ENCODE assay signal across 8 cellular contexts in genomic region chr22:50191041-50191740, GRCh38. TPM values are rescaled to one million over a fixed set of nuclear protein-coding genes. Genes with fewer than 3 reads are reported as not detected.
DNase-seq lines count a peak whose midpoint lies in the region; ATAC-seq and TF ChIP-seq lines count a peak whose summit lies in the region.

No MANE protein-coding gene starts in this region.

- in situ Hi-C loops in astrocyte of the cerebellum (cut with HindIII; ENCODE audit: low sequenced_read_pairs) = no loop called here

- H3K27ac ChIP-seq in HCT116 (ENCODE audit: low read depth, low read length) (peak overlapping the region; percentile 75), mesenchymal stem cell (ENCODE audit: low read length, poor library complexity, severe bottlenecking) (peak overlapping the region; percentile 90)

- POLR2A ChIA-PET in HCT116 (lab: Charles Lee) = interaction anchor here (0.5 kb wide), 1 partner anchor 18 kb away, joined by 4 read pairs; no protein-coding TSS in a partner anchor

- BruUV-seq in HCT116 (replicated peaks; lab: Mats Ljungman, UMichigan) = no TSS peak

- H3K4me3 ChIP-seq in HCT116 (replicated peaks in 1 of 2; ENCODE audit: low read depth in 1 of 2, low read length in 2 of 2) (peak overlapping the region; percentile 57 to 66), astrocyte of the cerebellum (ENCODE audit: low read depth, low read length) (peak overlapping the region; percentile 31), mesenchymal stem cell (ENCODE audit: insufficient read depth in 1 of 2, low read depth in 1 of 2, low read length in 2 of 2) (peak overlapping the region; percentile 55 to 76)

- TF ChIP-seq CTCF in HCT116 (IDR thresholded peaks at IDR 0.05 in 2 of 3, conservative IDR thresholded peaks at IDR 0.05 in 1 of 3; ENCODE audit: borderline replicate concordance in 1 of 3, insufficient read depth in 1 of 3, low read depth in 2 of 3, low read length in 2 of 3) (no peak), astrocyte of the cerebellum (IDR thresholded peaks at IDR 0.05; ENCODE audit: low read depth, low read length, missing control alignments) (no peak)

- H2AK5ac ChIP-seq in mesenchymal stem cell (ENCODE audit: low read length, severe bottlenecking) = peak overlapping the region; percentile 15

- ATAC-seq in HCT116 = no peak; the same call in 1 of the 2 replicates
- peak; percentile 76 for ATAC-seq in stimulated activated memory B cell treated with anti-CD40 and anti-IgM and Interleukin-4, amounts not matched to agents 10 μg/mL and 1 μg/mL and 100 μg/mL, for 72 hours
- no peak for ATAC-seq in GM21390 (IDR thresholded peaks at IDR 0.05; ENCODE audit: unreplicated experiment)
- no peak for ATAC-seq in HG02884 (IDR thresholded peaks at IDR 0.05; ENCODE audit: unreplicated experiment)

- H4K20me1 ChIP-seq in HCT116 (ENCODE audit: insufficient read depth) = peaks cover 6% of the 10 kb centered on the region; the same call in 1 of the 2 replicates

- WGBS in mesenchymal stem cell = 68% methylated on average over 17 of the region's 17 CpGs

- peak overlapping the region; percentile 37 for H2BK120ac ChIP-seq in mesenchymal stem cell (ENCODE audit: low read depth, low read length)

- H3K9ac ChIP-seq in HCT116 (ENCODE audit: low read length) = peak overlapping the region; percentile 79
- H3K9ac ChIP-seq in mesenchymal stem cell (ENCODE audit: low read length) = peak overlapping the region; percentile 78

- peak overlapping the region; percentile 92 for H3K4me2 ChIP-seq in HCT116 (ENCODE audit: low read length)
- peak overlapping the region; percentile 84 for H3K4me2 ChIP-seq in mesenchymal stem cell (ENCODE audit: low read length, poor library complexity, severe bottlenecking)

- peak overlapping the region in 1 of 2 experiments; percentile 56 for H2BK12ac ChIP-seq in mesenchymal stem cell (ENCODE audit: low read length in 2 of 2)

- H3K9me3 ChIP-seq in HCT116 (ENCODE audit: control insufficient read depth in 1 of 2, insufficient read depth in 1 of 2, low read depth in 1 of 2, low read length in 2 of 2) = no peaks in the 10 kb centered on the region
- no peaks in the 10 kb centered on the region for H3K9me3 ChIP-seq in mesenchymal stem cell (ENCODE audit: control insufficient read depth, low read length)

- no peak overlapping the region for H3K14ac ChIP-seq in mesenchymal stem cell (ENCODE audit: low read length in 2 of 2)

- RAD21 ChIA-PET in HCT116 (lab: Charles Lee; ENCODE audit: low non-redundant PET in 1 of 2, low total read pairs in 2 of 2, uncharacterized antibody in 2 of 2, unreplicated experiment in 2 of 2) = no interaction called here

- intact Hi-C loops in HCT116 (cut with micrococcal nuclease) = no loop called here

- H3K27ac Mint-ChIP-seq in stimulated activated memory B cell treated with anti-CD40 and anti-IgM and Interleukin-4, amounts not matched to agents 10 μg/mL and 1 μg/mL and 100 μg/mL, for 72 hours = peak overlapping the region; percentile 97

- H3K36me3 Mint-ChIP-seq in stimulated activated memory B cell treated with anti-CD40 and anti-IgM and Interleukin-4, amounts not matched to agents 10 μg/mL and 1 μg/mL and 100 μg/mL, for 72 hours = peaks cover 18% of the 10 kb centered on the region

- H3K27me3 ChIP-seq in HCT116 (ENCODE audit: insufficient read depth, low read length) = no peaks in the 10 kb centered on the region
- H3K27me3 ChIP-seq in mesenchymal stem cell (ENCODE audit: control insufficient read depth in 1 of 2, insufficient read depth in 1 of 2, low read length in 2 of 2) = no peaks in the 10 kb centered on the region

- H3K4me1 Mint-ChIP-seq in stimulated activated memory B cell treated with anti-CD40 and anti-IgM and Interleukin-4, amounts not matched to agents 10 μg/mL and 1 μg/mL and 100 μg/mL, for 72 hours = peaks cover 77% of the 10 kb centered on the region

- no peak for TF ChIP-seq POLR2A in HCT116 (IDR thresholded peaks at IDR 0.05; ENCODE audit: borderline replicate concordance, extremely low read depth, insufficient read depth, insufficient read length)

- H4K91ac ChIP-seq in mesenchymal stem cell (ENCODE audit: low read length) = peak overlapping the region; percentile 95

- peak; percentile 84 to 86 for DNase-seq in AML-193 (lab: John Stamatoyannopoulos, UW)
- no peak for DNase-seq in HCT116 (ENCODE audit: low read depth, low spot score)
- DNase-seq in T-helper 2 cell = peak; percentile 50 to 97 (median 78)
- DNase-seq in astrocyte of the cerebellum (ENCODE audit: low read depth) = no peak
- DNase-seq in mesenchymal stem cell = no peak

- H3K23ac ChIP-seq in mesenchymal stem cell (ENCODE audit: low read length in 2 of 2) = peak overlapping the region in 1 of 2 experiments; percentile 39

- H3K36me3 ChIP-seq in HCT116 (ENCODE audit: control insufficient read depth in 1 of 2, insufficient read depth in 2 of 2, low read length in 2 of 2) (peaks cover 2 to 14% of the 10 kb centered on the region in 2 experiments; a peak in 3 of 4 replicates), mesenchymal stem cell (ENCODE audit: control insufficient read depth in 1 of 2, insufficient read depth in 2 of 2, low read depth in 1 of 2, low read length in 2 of 2) (peaks cover 23 to 51% of the 10 kb centered on the region in 2 experiments)

- H2AFZ ChIP-seq in HCT116 (ENCODE audit: low read depth, low read length, poor library complexity, severe bottlenecking) (no peak overlapping the region), mesenchymal stem cell (ENCODE audit: low read depth, low read length) (no peak overlapping the region)

- H4K8ac ChIP-seq in mesenchymal stem cell (ENCODE audit: low read length) = peak overlapping the region; percentile 54

- H2BK5ac ChIP-seq in mesenchymal stem cell (ENCODE audit: low read depth, low read length, poor library complexity, severe bottlenecking) = no peak overlapping the region

- H3K4me1 ChIP-seq in HCT116 (ENCODE audit: control insufficient read depth in 1 of 2, insufficient read depth in 2 of 2, low read length in 2 of 2) = peaks cover 20 to 40% of the 10 kb centered on the region in 2 experiments
- peaks cover 49% of the 10 kb centered on the region for H3K4me1 ChIP-seq in mesenchymal stem cell (ENCODE audit: control insufficient read depth, insufficient read depth, low read depth, low read length)

- peaks cover 82% of the 10 kb centered on the region for H3K79me2 ChIP-seq in HCT116 (ENCODE audit: insufficient read depth, low read length)

- H3K79me1 ChIP-seq in mesenchymal stem cell (replicated peaks; ENCODE audit: low read length, poor library complexity, severe bottlenecking) = peaks cover 41% of the 10 kb centered on the region

- H3K27me3 Mint-ChIP-seq in stimulated activated memory B cell treated with anti-CD40 and anti-IgM and Interleukin-4, amounts not matched to agents 10 μg/mL and 1 μg/mL and 100 μg/mL, for 72 hours = no peaks in the 10 kb centered on the region

- peak overlapping the region; percentile 13 for H2BK15ac ChIP-seq in mesenchymal stem cell (ENCODE audit: low read depth, poor library complexity, severe bottlenecking)

- H3K4me3 Mint-ChIP-seq in stimulated activated memory B cell treated with anti-CD40 and anti-IgM and Interleukin-4, amounts not matched to agents 10 μg/mL and 1 μg/mL and 100 μg/mL, for 72 hours = peak overlapping the region; percentile 87

- CTCF ChIA-PET in HCT116 (lab: Charles Lee) = interaction anchor here (0.6 to 1.3 kb wide), 2 partner anchors 8 to 34 kb away, joined by 3 to 4 read pairs; no protein-coding TSS in a partner anchor

- no peak for TF ChIP-seq RAD21 in HCT116 (IDR thresholded peaks at IDR 0.05; ENCODE audit: low read depth)

- H3K9me3 Mint-ChIP-seq in stimulated activated memory B cell treated with anti-CD40 and anti-IgM and Interleukin-4, amounts not matched to agents 10 μg/mL and 1 μg/mL and 100 μg/mL, for 72 hours = no peaks in the 10 kb centered on the region

- H3K9me2 ChIP-seq in HCT116 (ENCODE audit: insufficient read depth) = no peaks in the 10 kb centered on the region

- peak overlapping the region; percentile 87 to 97 for H3K18ac ChIP-seq in mesenchymal stem cell (ENCODE audit: low read depth in 1 of 2, low read length in 2 of 2)

- H3K4ac ChIP-seq in mesenchymal stem cell (ENCODE audit: low read depth in 1 of 2, low read length in 2 of 2) = peak overlapping the region; percentile 88 to 91

TF ChIP-seq in HCT116, 20 proteins besides CTCF, POLR2A, EP300 and RAD21 (continues in another document):
- TF ChIP-seq POLR2AphosphoS5 (IDR thresholded peaks at IDR 0.05; ENCODE audit: low read depth, low read length) (no peak), FOSL1 (IDR thresholded peaks at IDR 0.05; ENCODE audit: low read depth) (no peak)

RNA-seq across cellular contexts. Expression of gene TRABD, which starts 5.5 kb away (rescaled TPM):
- 90.3 TPM for total RNA-seq in HCT116 (2021; ENCODE audit: unreplicated experiment)
- 81.3 and 109 TPM in 2 replicates for polyA plus RNA-seq in HCT116 (2012)
- 28.4 TPM for polyA plus RNA-seq in mesenchymal stem cell (2013, experiment 1 of 2)
- 27.7 TPM for polyA plus RNA-seq in mesenchymal stem cell (2013, experiment 2 of 2)

RNA-seq across cellular contexts. Expression of gene SELENOO, which starts 9.6 kb away (rescaled TPM):
- total RNA-seq in HCT116 (2021; ENCODE audit: unreplicated experiment) = 29.6 TPM
- 27.2 and 30.6 TPM in 2 replicates for polyA plus RNA-seq in HCT116 (2012)
- 13.6 TPM for polyA plus RNA-seq in mesenchymal stem cell (2013, experiment 1 of 2)
- 12.6 TPM for polyA plus RNA-seq in mesenchymal stem cell (2013, experiment 2 of 2)

RNA-seq across cellular contexts. Expression of gene PANX2, which starts 20.7 kb away (rescaled TPM):
- total RNA-seq in HCT116 (2021; ENCODE audit: unreplicated experiment) = 8.0 TPM
- 6.5 and 11.2 TPM in 2 replicates for polyA plus RNA-seq in HCT116 (2012)
- polyA plus RNA-seq in mesenchymal stem cell (2013, experiment 1 of 2) = 1.5 TPM
- polyA plus RNA-seq in mesenchymal stem cell (2013, experiment 2 of 2) = 1.5 TPM

RNA-seq across cellular contexts. Expression of gene TUBGCP6, which starts 53.6 kb away (rescaled TPM):
- 38.6 TPM for total RNA-seq in HCT116 (2021; ENCODE audit: unreplicated experiment)
- 27.0 and 29.9 TPM in 2 replicates for polyA plus RNA-seq in HCT116 (2012)
- polyA plus RNA-seq in mesenchymal stem cell (2013, experiment 1 of 2) = 10.1 TPM
- polyA plus RNA-seq in mesenchymal stem cell (2013, experiment 2 of 2) = 9.1 TPM

RNA-seq across cellular contexts. Expression of gene HDAC10, which starts 59.9 kb away (rescaled TPM):
- 67.5 TPM for total RNA-seq in HCT116 (2021; ENCODE audit: unreplicated experiment)
- polyA plus RNA-seq in HCT116 (2012) = 45.5 and 52.0 TPM in 2 replicates
- polyA plus RNA-seq in mesenchymal stem cell (2013, experiment 1 of 2) = 21.1 TPM
- polyA plus RNA-seq in mesenchymal stem cell (2013, experiment 2 of 2) = 19.2 TPM

Comparison
In these comparisons a context has a peak if more than half of its experiments do, and no peak if none do; other contexts are left out.
1. DNase-seq: peak in AML-193 (2 of 2) and T-helper 2 cell (5 of 5); none in HCT116 (single experiment), astrocyte of the cerebellum (single experiment) and mesenchymal stem cell (single experiment).
2. Peak in every context shown above with its lines, with median percentiles within 50 percentile points of each other: H3K4me3 ChIP-seq.